Comparison of ENCODE assay signal across 24 cellular contexts in genomic region chr6:125994659-125995488, GRCh38. TPM values are rescaled to one million over a fixed set of nuclear protein-coding genes. Genes with fewer than 3 reads are reported as not detected.
DNase-seq lines count a peak whose midpoint lies in the region; ATAC-seq and TF ChIP-seq lines count a peak whose summit lies in the region.
"Had no signal": no experiment of that assay in that cellular context is flagged by ENCODE, and none has a peak within 500 bp of the region (broad histone marks: within the 10 kb centered on the region; RNA-seq: fewer than 3 reads in every experiment).

No MANE protein-coding gene starts in this region.

- TF ChIP-seq POLR2A in testis (IDR thresholded peaks at IDR 0.05), result no peak

- no peaks in the 10 kb centered on the region for H3K27me3 ChIP-seq in testis
- H3K27me3 ChIP-seq: esophagus muscularis mucosa, tibial artery had no signal

- H3K4me1 ChIP-seq in mucosa of descending colon (ENCODE audit: low read depth) (no peaks in the 10 kb centered on the region), testis (no peaks in the 10 kb centered on the region)

- H3K27ac ChIP-seq in testis, result no peak overlapping the region
- H3K27ac ChIP-seq: A549, esophagus muscularis mucosa, skin epidermis, tibial artery had no signal

- intact Hi-C loops in mucosa of descending colon (cut with DNase I, micrococcal nuclease) (no loop called here), testis (cut with DNase I; ENCODE audit: low total_unique reads) (no loop called here)

- ATAC-seq in mucosa of descending colon, result peak; percentile 41

- TF ChIP-seq CTCF in mucosa of descending colon (IDR thresholded peaks at IDR 0.05), result no peak
- no peak for TF ChIP-seq CTCF in testis (IDR thresholded peaks at IDR 0.05)

- WGBS in testis, 2 donors, result 73 to 85% methylated on average over 5 of the region's 5 CpGs

- H3K4me3 ChIP-seq in mucosa of descending colon (no peak overlapping the region), testis (no peak overlapping the region)
- H3K4me3 ChIP-seq: A549, esophagus muscularis mucosa, skin epidermis, tibial artery had no signal

- H3K36me3 ChIP-seq in mucosa of descending colon (ENCODE audit: low read depth) (no peaks in the 10 kb centered on the region), testis (ENCODE audit: low read depth, missing control alignments) (no peaks in the 10 kb centered on the region)

- DNase-seq in NCI-H2171 treated with DMSO at 0.1 percent for 48 hours (lab: John Stamatoyannopoulos, UW) (peak; percentile 17), NCI-H2171 (lab: John Stamatoyannopoulos, UW) (no peak), NCI-H524 (lab: John Stamatoyannopoulos, UW) (peak; percentile 84 to 94), cerebellar cortex (ENCODE audit: low spot score) (peak; percentile 35), mucosa of descending colon (no peak), testis (no peak), 8988T (no peak)
- DNase-seq in activated CD8-positive, alpha-beta memory T cell treated with anti-CD3 and anti-CD28 coated beads for 24 hours, result no peak
- DNase-seq: activated CD4-positive, alpha-beta T cell treated with anti-CD3 and anti-CD28 coated beads for 4 hours; activated effector memory CD4-positive, alpha-beta T cell treated with anti-CD3 and anti-CD28 coated beads, Interleukin-2, amount 50 U/mL, for 16 hours; activated naive CD8-positive, alpha-beta T cell treated with anti-CD3 and anti-CD28 coated beads, Interleukin-2, amount 10 ng/mL, durations not matched to agents 7 days and 5 days; activated T-cell treated with anti-CD3 and anti-CD28 coated beads, Interleukin-2, amount 50 U/mL, for 1 hour; dermis blood vessel endothelial cell; DND-41; foreskin melanocyte; HCEC 1CT; NCI-H2107; NCI-H526; nucleus accumbens; stimulated activated naive CD8-positive, alpha-beta T cell treated with anti-CD3 and anti-CD28 coated beads, Interleukin-15, amount 100 ng/mL, for 72 hours; tibial artery had no signal

- no peaks in the 10 kb centered on the region for H3K9me3 ChIP-seq in mucosa of descending colon
- no peaks in the 10 kb centered on the region for H3K9me3 ChIP-seq in testis
- H3K9me3 ChIP-seq: A549, esophagus muscularis mucosa, tibial artery had no signal

RNA-seq across cellular contexts. Expression of gene TRMT11, which starts 8.5 kb away (rescaled TPM):
- total RNA-seq in mucosa of descending colon, result 10 to 100 TPM; 20.7 to 22.7 (median 21.5) TPM
- total RNA-seq in testis, result 10 to 100 TPM; 32.2 to 51.2 TPM
- polyA plus RNA-seq in testis (ENCODE audit: insufficient read depth, low read depth, low replicate concordance), result 16.1 TPM

RNA-seq across cellular contexts. Expression of gene HINT3, which starts 38.3 kb away (rescaled TPM):
- total RNA-seq in mucosa of descending colon, result 10 to 100 TPM; 23.2 to 32.9 (median 23.2) TPM
- 10 to 100 TPM; 19.0 to 22.5 TPM for total RNA-seq in testis
- polyA plus RNA-seq in testis (ENCODE audit: insufficient read depth, low read depth, low replicate concordance), result 24.8 TPM

Comparison
In these comparisons a context has a peak if more than half of its experiments do, and no peak if none do; other contexts are left out.
1. DNase-seq: peak in NCI-H2171 treated with DMSO at 0.1 percent for 48 hours (single experiment), NCI-H524 (2 of 2) and cerebellar cortex (single experiment); none in NCI-H2171 (single experiment), mucosa of descending colon (0 of 3), testis (single experiment), activated CD8-positive, alpha-beta memory T cell treated with anti-CD3 and anti-CD28 coated beads for 24 hours (single experiment) and 8988T (single experiment).